Comparison of ENCODE assay signal across 15 cellular contexts in the genomic region with DNA sequence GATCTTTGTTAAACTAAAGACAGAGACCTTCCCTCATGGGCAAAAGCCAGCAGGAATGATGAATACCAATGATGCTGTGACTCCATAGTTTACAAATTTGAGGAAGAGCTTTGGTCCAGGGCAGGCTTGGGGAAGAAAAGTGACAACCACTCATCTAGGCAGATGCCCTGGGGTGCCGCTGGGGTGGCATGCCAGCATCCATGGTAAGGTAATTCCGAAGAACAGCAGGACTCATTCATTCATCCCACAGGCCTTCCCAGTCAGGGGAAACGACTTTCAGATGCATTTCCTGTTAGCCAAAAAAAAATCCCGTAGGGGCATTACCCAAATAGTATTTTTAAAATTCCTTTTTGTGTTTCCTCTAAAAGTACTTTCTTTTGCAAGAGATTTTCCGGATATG.
DNase-seq lines count a peak whose midpoint lies in the region; ATAC-seq and TF ChIP-seq lines count a peak whose summit lies in the region.
"Had no signal": no experiment of that assay in that cellular context is flagged by ENCODE, and none has a peak within 500 bp of the region (broad histone marks: within the 10 kb centered on the region; RNA-seq: fewer than 3 reads in every experiment).

No MANE protein-coding gene starts in this region.

- H4K8ac ChIP-seq in mesenchymal stem cell (ENCODE audit: low read length) = no peak overlapping the region

- H3K18ac ChIP-seq in mesenchymal stem cell (ENCODE audit: low read depth in 1 of 2, low read length in 2 of 2) = no peak overlapping the region

- H3K9me3 ChIP-seq in A673 (ENCODE audit: low read depth, low read length, poor library complexity, severe bottlenecking) = no peaks in the 10 kb centered on the region
- H3K9me3 ChIP-seq in RWPE2 (ENCODE audit: severe bottlenecking) = no peaks in the 10 kb centered on the region
- peaks cover 10% of the 10 kb centered on the region for H3K9me3 ChIP-seq in mesenchymal stem cell (ENCODE audit: control insufficient read depth, low read length)
- H3K9me3 ChIP-seq: BE2C had no signal

- no peak overlapping the region for H2BK120ac ChIP-seq in mesenchymal stem cell (ENCODE audit: low read depth, low read length)

- no peaks in the 10 kb centered on the region for H3K36me3 ChIP-seq in A673 (ENCODE audit: insufficient read depth, low read length, poor library complexity, severe bottlenecking)
- H3K36me3 ChIP-seq in RWPE2 (ENCODE audit: low read depth) = no peaks in the 10 kb centered on the region
- no peaks in the 10 kb centered on the region for H3K36me3 ChIP-seq in mesenchymal stem cell (ENCODE audit: control insufficient read depth in 1 of 2, insufficient read depth in 2 of 2, low read depth in 1 of 2, low read length in 2 of 2)
- H3K36me3 ChIP-seq: BE2C had no signal

- H3K27ac ChIP-seq in A673 (ENCODE audit: low read depth, low read length, poor library complexity, severe bottlenecking) (peak overlapping the region; percentile 67), RWPE2 (ENCODE audit: poor library complexity, severe bottlenecking) (peak overlapping the region; percentile 95), mesenchymal stem cell (ENCODE audit: low read length, poor library complexity, severe bottlenecking) (no peak overlapping the region)
- H3K27ac ChIP-seq: C4-2B had no signal

- H3K27me3 ChIP-seq in A673 (replicated peaks; ENCODE audit: insufficient read depth, low read depth, low read length, poor library complexity) = no peaks in the 10 kb centered on the region
- H3K27me3 ChIP-seq in RWPE2 (ENCODE audit: insufficient read depth, poor library complexity, severe bottlenecking) = no peaks in the 10 kb centered on the region
- no peaks in the 10 kb centered on the region for H3K27me3 ChIP-seq in mesenchymal stem cell (ENCODE audit: control insufficient read depth in 1 of 2, insufficient read depth in 1 of 2, low read length in 2 of 2)
- H3K27me3 ChIP-seq: BE2C had no signal

- POLR2A ChIA-PET in A673 (lab: Charles Lee; ENCODE audit: low non-redundant PET) = no interaction called here

- H3K79me1 ChIP-seq in mesenchymal stem cell (replicated peaks; ENCODE audit: low read length, poor library complexity, severe bottlenecking) = no peaks in the 10 kb centered on the region

- no peak overlapping the region for H2BK12ac ChIP-seq in mesenchymal stem cell (ENCODE audit: low read length in 2 of 2)

- no TSS peak for BruUV-seq in A673 (replicated peaks; lab: Mats Ljungman, UMichigan)

- 91% methylated on average over 5 of the region's 5 CpGs for WGBS in mesenchymal stem cell
- WGBS in lower leg skin, 2 donors = 74% methylated on average over 5 of the region's 5 CpGs

- TF ChIP-seq POLR2A in lower leg skin (IDR thresholded peaks at IDR 0.05) = no peak

- no peak overlapping the region for H3K4ac ChIP-seq in mesenchymal stem cell (ENCODE audit: low read depth in 1 of 2, low read length in 2 of 2)

- TF ChIP-seq CTCF in A673 (conservative IDR thresholded peaks at IDR 0.05; ENCODE audit: low read depth, low read length) = no peak
- TF ChIP-seq CTCF in RWPE2 (IDR thresholded peaks at IDR 0.05; ENCODE audit: poor library complexity, severe bottlenecking) = no peak
- no peak for TF ChIP-seq CTCF in lower leg skin (IDR thresholded peaks at IDR 0.05)

- peaks cover 35% of the 10 kb centered on the region for H3K4me1 ChIP-seq in A673 (ENCODE audit: insufficient read depth, low read length, poor library complexity, severe bottlenecking)
- H3K4me1 ChIP-seq in RWPE2 (ENCODE audit: insufficient read depth, poor library complexity, severe bottlenecking) = peaks cover 25% of the 10 kb centered on the region
- peaks cover 8% of the 10 kb centered on the region for H3K4me1 ChIP-seq in mesenchymal stem cell (ENCODE audit: control insufficient read depth, insufficient read depth, low read depth, low read length)
- H3K4me1 ChIP-seq: BE2C had no signal

- no peak overlapping the region for H3K9ac ChIP-seq in mesenchymal stem cell (ENCODE audit: low read length)

- no peak overlapping the region for H3K23ac ChIP-seq in mesenchymal stem cell (ENCODE audit: low read length in 2 of 2)

- no peak overlapping the region for H2BK5ac ChIP-seq in mesenchymal stem cell (ENCODE audit: low read depth, low read length, poor library complexity, severe bottlenecking)

- H2BK15ac ChIP-seq in mesenchymal stem cell (ENCODE audit: low read depth, poor library complexity, severe bottlenecking) = no peak overlapping the region

- H2AFZ ChIP-seq in mesenchymal stem cell (ENCODE audit: low read depth, low read length) = no peak overlapping the region

- intact Hi-C loops in A673 (cut with micrococcal nuclease; ENCODE audit: unreplicated experiment) = loop anchor here (2.0 kb wide), 2 partner anchors 63 to 83 kb away; no protein-coding TSS in a partner anchor
- intact Hi-C loops in lower leg skin (cut with DNase I; ENCODE audit: low total_unique reads) = no loop called here

- H3K4me2 ChIP-seq in mesenchymal stem cell (ENCODE audit: low read length, poor library complexity, severe bottlenecking) = no peak overlapping the region

- no peak overlapping the region for H4K91ac ChIP-seq in mesenchymal stem cell (ENCODE audit: low read length)

- DNase-seq in A673 (ENCODE audit: low spot score) (peak; percentile 95), HS-5 (ENCODE audit: low read depth) (peak; percentile 31), RWPE2 (ENCODE audit: low spot score) (no peak), mesenchymal stem cell (no peak), lower leg skin (ENCODE audit: low spot score in 2 of 2) (no peak), NCI-H526 (lab: John Stamatoyannopoulos, UW) (no peak)
- DNase-seq in stimulated activated CD4-positive, alpha-beta T cell treated with anti-CD3 and anti-CD28 coated beads, Interleukin-15, amount 100 ng/mL, for 24 hours = no peak
- DNase-seq: 8988T; BE2C; CD8-positive, alpha-beta memory T cell; GOT3; H9 had no signal

- no peak for ATAC-seq in RWPE2 (ENCODE audit: low read depth)
- ATAC-seq in GM18873 (IDR thresholded peaks at IDR 0.05; ENCODE audit: low FRiP score, unreplicated experiment) = no peak
- ATAC-seq: K562 had no signal

- H3K14ac ChIP-seq in mesenchymal stem cell (ENCODE audit: low read length in 2 of 2) = no peak overlapping the region

- H2AK5ac ChIP-seq in mesenchymal stem cell (ENCODE audit: low read length, severe bottlenecking) = peak overlapping the region; percentile 23

- no peak overlapping the region for H3K4me3 ChIP-seq in A673 (ENCODE audit: low read depth, low read length, poor library complexity, severe bottlenecking)
- no peak overlapping the region for H3K4me3 ChIP-seq in RWPE2 (ENCODE audit: severe bottlenecking)
- no peak overlapping the region for H3K4me3 ChIP-seq in mesenchymal stem cell (ENCODE audit: insufficient read depth in 1 of 2, low read depth in 1 of 2, low read length in 2 of 2)
- no peak overlapping the region for H3K4me3 ChIP-seq in lower leg skin (ENCODE audit: low read depth, poor library complexity, severe bottlenecking)
- H3K4me3 ChIP-seq: K562 had no signal

- CTCF ChIA-PET in A673 (lab: Charles Lee) = interaction anchor here (1.0 to 1.1 kb wide), 2 partner anchors 77 to 226 kb away, joined by 4 to 5 read pairs; no protein-coding TSS in a partner anchor

Comparison
In these comparisons a context has a peak if more than half of its experiments do, and no peak if none do; other contexts are left out.
1. DNase-seq: peak in A673 (single experiment) and HS-5 (single experiment); none in RWPE2 (single experiment), mesenchymal stem cell (single experiment), lower leg skin (0 of 2), NCI-H526 (0 of 2) and stimulated activated CD4-positive, alpha-beta T cell treated with anti-CD3 and anti-CD28 coated beads, Interleukin-15, amount 100 ng/mL, for 24 hours (single experiment).